10 cellular contexts compared by ENCODE assay signal in genomic region chr6:14857501-14857900, GRCh38.
A peak's percentile ranks its signal among the peaks of the same experiment; 100 is the strongest.
DNase-seq lines count a peak whose midpoint lies in the region; ATAC-seq and TF ChIP-seq lines count a peak whose summit lies in the region.
"Had no signal": no experiment of that assay in that cellular context is flagged by ENCODE, and none has a peak within 500 bp of the region (broad histone marks: within the 10 kb centered on the region; RNA-seq: fewer than 3 reads in every experiment).

No MANE protein-coding gene starts in this region.

- H3K27me3 Mint-ChIP-seq in activated T-cell treated with anti-CD3 and anti-CD28 coated beads, Interleukin-2, amount 50 U/mL, for 4 hours (ENCODE audit: low read depth) = no peaks in the 10 kb centered on the region

- no peak overlapping the region for H3K23ac ChIP-seq in mesendoderm (ENCODE audit: low read length)

- H3F3A ChIP-seq in MM.1S (ENCODE audit: insufficient read depth, low read length) = no peaks in the 10 kb centered on the region

- no peak overlapping the region for H3K27ac ChIP-seq in mesendoderm (ENCODE audit: low read depth, low read length)
- H3K27ac ChIP-seq in MM.1S (ENCODE audit: low read length) = no peak overlapping the region

- H2BK15ac ChIP-seq in mesendoderm (replicated peaks; ENCODE audit: low read depth) = no peak overlapping the region

- no peak overlapping the region for H4K8ac ChIP-seq in mesendoderm (ENCODE audit: low read depth, low read length)

- H3K9ac ChIP-seq in mesendoderm (ENCODE audit: low read length) (no peak overlapping the region), MM.1S (ENCODE audit: low read length) (no peak overlapping the region)

- no peaks in the 10 kb centered on the region for H4K20me1 ChIP-seq in MM.1S (ENCODE audit: insufficient read depth, low read length)

- DNase-seq in T follicular helper cell (ENCODE audit: low read depth) = peak; percentile 56
- peak; percentile 81 for DNase-seq in activated T-cell treated with anti-CD3 and anti-CD28 coated beads, Interleukin-2, amount 50 U/mL, for 4 hours
- DNase-seq in mesendoderm = no peak
- DNase-seq in stimulated activated CD8-positive, alpha-beta memory T cell treated with anti-CD3 and anti-CD28 coated beads, Interleukin-7, amount 100 ng/mL, for 24 hours (ENCODE audit: low read depth) = peak; percentile 67
- DNase-seq in MM.1S = no peak
- DNase-seq: NCI-H146 had no signal

- no CpG with 5 or more reads among the region's 16 CpGs for WGBS in mesendoderm (ENCODE audit: extremely low coverage, insufficient coverage, low lambda C conversion rate)

- H3K4me3 ChIP-seq in mesendoderm (ENCODE audit: low read length) = no peak overlapping the region
- no peak overlapping the region for H3K4me3 ChIP-seq in MM.1S (ENCODE audit: low read length)
- H3K4me3 ChIP-seq: smooth muscle cell had no signal

- H3K4me1 ChIP-seq in mesendoderm (ENCODE audit: control insufficient read depth, low read depth, low read length) (peaks cover 9% of the 10 kb centered on the region), MM.1S (ENCODE audit: low read length) (no peaks in the 10 kb centered on the region)

- no peak overlapping the region for H3K4me2 ChIP-seq in mesendoderm (ENCODE audit: low read length)
- H3K4me2 ChIP-seq in MM.1S (ENCODE audit: low read depth, low read length) = no peak overlapping the region
- H3K4me2 ChIP-seq: smooth muscle cell had no signal

- H3K4me3 Mint-ChIP-seq in activated T-cell treated with anti-CD3 and anti-CD28 coated beads, Interleukin-2, amount 50 U/mL, for 4 hours = peak overlapping the region; percentile 69

- H3K4me1 Mint-ChIP-seq in activated T-cell treated with anti-CD3 and anti-CD28 coated beads, Interleukin-2, amount 50 U/mL, for 4 hours (ENCODE audit: low read depth) = peaks cover 47% of the 10 kb centered on the region

- no peak overlapping the region for H2BK120ac ChIP-seq in mesendoderm (ENCODE audit: low read depth, low read length)

- no peak overlapping the region for H3K4ac ChIP-seq in mesendoderm (ENCODE audit: low read depth, low read length)

- H3K79me2 ChIP-seq in mesendoderm (ENCODE audit: control insufficient read depth, insufficient read depth, low read length) (no peaks in the 10 kb centered on the region), MM.1S (ENCODE audit: low read length) (no peaks in the 10 kb centered on the region)

- H3K79me1 ChIP-seq in mesendoderm (ENCODE audit: low read length) = no peaks in the 10 kb centered on the region

- no peaks in the 10 kb centered on the region for H3K9me3 Mint-ChIP-seq in activated T-cell treated with anti-CD3 and anti-CD28 coated beads, Interleukin-2, amount 50 U/mL, for 4 hours

- TF ChIP-seq CTCF in MM.1S (IDR thresholded peaks at IDR 0.05; ENCODE audit: low read length) = no peak

- H3K27me3 ChIP-seq in mesendoderm (ENCODE audit: insufficient read depth, low read length, poor library complexity) (no peaks in the 10 kb centered on the region), MM.1S (replicated peaks; ENCODE audit: insufficient read depth, low read length) (no peaks in the 10 kb centered on the region)

- H3K36me3 ChIP-seq in mesendoderm (ENCODE audit: control insufficient read depth, insufficient read depth, low read length) = no peaks in the 10 kb centered on the region
- H3K36me3 ChIP-seq in MM.1S (replicated peaks; ENCODE audit: insufficient read depth, low read length) = no peaks in the 10 kb centered on the region

- H2AK5ac ChIP-seq in mesendoderm (ENCODE audit: low read length) = no peak overlapping the region

- peak overlapping the region; percentile 31 for H2BK5ac ChIP-seq in mesendoderm (ENCODE audit: low read length)

- peak; percentile 71 to 77 for ATAC-seq in activated T-cell treated with anti-CD3 and anti-CD28 coated beads, Interleukin-2, amount 50 U/mL, for 4 hours
- ATAC-seq in HG03135 (IDR thresholded peaks at IDR 0.05; ENCODE audit: unreplicated experiment) = no peak
- ATAC-seq in HG03139 (IDR thresholded peaks at IDR 0.05; ENCODE audit: unreplicated experiment) = no peak
- ATAC-seq in esophagus mucosa = no peak

- no peaks in the 10 kb centered on the region for H3K9me3 ChIP-seq in MM.1S (replicated peaks; ENCODE audit: insufficient read depth, low read length)

- H2AFZ ChIP-seq in MM.1S (ENCODE audit: low read length) = no peak overlapping the region

- no peaks in the 10 kb centered on the region for H3K36me3 Mint-ChIP-seq in activated T-cell treated with anti-CD3 and anti-CD28 coated beads, Interleukin-2, amount 50 U/mL, for 4 hours (ENCODE audit: insufficient read depth)

- no peak overlapping the region for H3K18ac ChIP-seq in mesendoderm (ENCODE audit: low read length)

- H4K5ac ChIP-seq in mesendoderm (ENCODE audit: low read length) = no peak overlapping the region

- no peak overlapping the region for H3K56ac ChIP-seq in mesendoderm (ENCODE audit: low read length)

- no peaks in the 10 kb centered on the region for H3K9me2 ChIP-seq in MM.1S (replicated peaks; ENCODE audit: insufficient read depth, low read length)

Comparison
In these comparisons a context has a peak if more than half of its experiments do, and no peak if none do; other contexts are left out.
1. DNase-seq: peak in T follicular helper cell (single experiment), activated T-cell treated with anti-CD3 and anti-CD28 coated beads, Interleukin-2, amount 50 U/mL, for 4 hours (single experiment) and stimulated activated CD8-positive, alpha-beta memory T cell treated with anti-CD3 and anti-CD28 coated beads, Interleukin-7, amount 100 ng/mL, for 24 hours (single experiment); none in mesendoderm (single experiment) and MM.1S (single experiment).
2. ATAC-seq: peak in activated T-cell treated with anti-CD3 and anti-CD28 coated beads, Interleukin-2, amount 50 U/mL, for 4 hours (2 of 2); none in HG03135 (single experiment), HG03139 (single experiment) and esophagus mucosa (single experiment).